In genomic region chr18:74497308-74497640, GRCh38 we compare ENCODE assay signal across 8 cellular contexts. TPM values are rescaled to one million over a fixed set of nuclear protein-coding genes. Genes with fewer than 3 reads are reported as not detected.
A peak's percentile ranks its signal among the peaks of the same experiment; 100 is the strongest.
DNase-seq lines count a peak whose midpoint lies in the region; ATAC-seq and TF ChIP-seq lines count a peak whose summit lies in the region.

No MANE protein-coding gene starts in this region.

- DNase-seq in CD4-positive, CD25-positive, alpha-beta regulatory T cell, result peak in 1 of 3 donors; percentile 59
- no peak for DNase-seq in MM.1S
- no peak for DNase-seq in AML-193 (lab: John Stamatoyannopoulos, UW)
- DNase-seq in SKM-1 treated with dmso at 0.1 percent for 144 hours (lab: John Stamatoyannopoulos, UW; ENCODE audit: unreplicated experiment), result no peak
- DNase-seq in GM20000 (ENCODE audit: low spot score), result no peak
- no peak for DNase-seq in activated gamma-delta T cell (lab: John Stamatoyannopoulos, UW)

- H3K27me3 ChIP-seq in CD4-positive, CD25-positive, alpha-beta regulatory T cell (ENCODE audit: control insufficient read depth, insufficient read depth, low read length), result no peaks in the 10 kb centered on the region
- H3K27me3 ChIP-seq in MM.1S (replicated peaks; ENCODE audit: insufficient read depth, low read length) (no peaks in the 10 kb centered on the region), neural cell (ENCODE audit: insufficient read depth, low read depth, low read length) (no peaks in the 10 kb centered on the region)

- H3K36me3 Mint-ChIP-seq in CD4-positive, CD25-positive, alpha-beta regulatory T cell, result peaks cover 16% of the 10 kb centered on the region
- peaks cover 35% of the 10 kb centered on the region for H3K36me3 Mint-ChIP-seq in dendritic cell treated with granulocyte-macrophage colony-stimulating factor and Interleukin-4, amounts not matched to agents 40 ng/mL and 50 ng/mL, for 4 days (ENCODE audit: low read depth)

- intact Hi-C loops in dendritic cell treated with granulocyte-macrophage colony-stimulating factor and Interleukin-4, amounts not matched to agents 40 ng/mL and 50 ng/mL, for 4 days (cut with micrococcal nuclease), result loop anchor here (10.0 kb wide), 1 partner anchor 58 kb away; no protein-coding TSS in a partner anchor

- peak overlapping the region; percentile 73 to 97 (median 93) for H3K4me3 Mint-ChIP-seq in CD4-positive, CD25-positive, alpha-beta regulatory T cell
- H3K4me3 Mint-ChIP-seq in dendritic cell treated with granulocyte-macrophage colony-stimulating factor and Interleukin-4, amounts not matched to agents 40 ng/mL and 50 ng/mL, for 4 days, result peak overlapping the region; percentile 81

- no peak overlapping the region for H3K27ac ChIP-seq in CD4-positive, CD25-positive, alpha-beta regulatory T cell (ENCODE audit: insufficient read depth, low read length, poor library complexity, severe bottlenecking)
- peak overlapping the region; percentile 61; the same call in 1 of the 2 replicates for H3K27ac ChIP-seq in MM.1S (ENCODE audit: low read length)
- peak overlapping the region; percentile 75 for H3K27ac ChIP-seq in neural cell (ENCODE audit: low read length)

- peak overlapping the region; percentile 97 for H3K4me2 ChIP-seq in MM.1S (ENCODE audit: low read depth, low read length)
- H3K4me2 ChIP-seq in neural cell (ENCODE audit: low read length), result peak overlapping the region; percentile 98

- H3K9me3 ChIP-seq in CD4-positive, CD25-positive, alpha-beta regulatory T cell (ENCODE audit: control insufficient read depth in 2 of 2, low read length in 2 of 2), result no peaks in the 10 kb centered on the region
- no peaks in the 10 kb centered on the region for H3K9me3 ChIP-seq in MM.1S (replicated peaks; ENCODE audit: insufficient read depth, low read length)
- H3K9me3 ChIP-seq in neural cell (ENCODE audit: low read length), result no peaks in the 10 kb centered on the region

- H3F3A ChIP-seq in MM.1S (ENCODE audit: insufficient read depth, low read length) (peaks cover 46% of the 10 kb centered on the region), neural cell (ENCODE audit: insufficient read depth, low read length, poor library complexity, severe bottlenecking) (no peaks in the 10 kb centered on the region)

- H3K4me1 ChIP-seq in CD4-positive, CD25-positive, alpha-beta regulatory T cell (ENCODE audit: control insufficient read depth, insufficient read depth, low read length, poor library complexity, severe bottlenecking), result peaks cover 44% of the 10 kb centered on the region
- H3K4me1 ChIP-seq in MM.1S (ENCODE audit: low read length), result peaks cover 21% of the 10 kb centered on the region

- TF ChIP-seq CTCF in MM.1S (IDR thresholded peaks at IDR 0.05; ENCODE audit: low read length), result no peak
- no peak for TF ChIP-seq CTCF in neural cell (IDR thresholded peaks at IDR 0.05; ENCODE audit: poor library complexity, severe bottlenecking)
- TF ChIP-seq CTCF in GM20000 (IDR thresholded peaks at IDR 0.05; ENCODE audit: extremely low read depth, missing control alignments), result no peak

- no peak overlapping the region for H2AFZ ChIP-seq in MM.1S (ENCODE audit: low read length)
- H2AFZ ChIP-seq in neural cell (ENCODE audit: low read depth, low read length), result peak overlapping the region; percentile 91

- H3K4me1 Mint-ChIP-seq in CD4-positive, CD25-positive, alpha-beta regulatory T cell, result peaks cover 25 to 64% (median 40%) of the 10 kb centered on the region in 4 donors
- H3K4me1 Mint-ChIP-seq in dendritic cell treated with granulocyte-macrophage colony-stimulating factor and Interleukin-4, amounts not matched to agents 40 ng/mL and 50 ng/mL, for 4 days (ENCODE audit: low read depth), result peaks cover 43% of the 10 kb centered on the region

- no peak for ATAC-seq in CD4-positive, CD25-positive, alpha-beta regulatory T cell (ENCODE audit: low read depth in 2 of 2)

- H3K9ac ChIP-seq in MM.1S (ENCODE audit: low read length), result peak overlapping the region; percentile 97; the same call in 1 of the 2 replicates
- peak overlapping the region; percentile 94 for H3K9ac ChIP-seq in neural cell (ENCODE audit: low read length)

- TF ChIP-seq RAD21 in neural cell (conservative IDR thresholded peaks at IDR 0.05), result no peak

- peak overlapping the region; percentile 76 to 94 (median 87) for H3K27ac Mint-ChIP-seq in CD4-positive, CD25-positive, alpha-beta regulatory T cell
- peak overlapping the region; percentile 94 for H3K27ac Mint-ChIP-seq in dendritic cell treated with granulocyte-macrophage colony-stimulating factor and Interleukin-4, amounts not matched to agents 40 ng/mL and 50 ng/mL, for 4 days

- H3K79me2 ChIP-seq in MM.1S (ENCODE audit: low read length), result peaks cover 52% of the 10 kb centered on the region
- peaks cover 21% of the 10 kb centered on the region for H3K79me2 ChIP-seq in neural cell (replicated peaks; ENCODE audit: insufficient read depth, low read length)

- H3K9me2 ChIP-seq in MM.1S (replicated peaks; ENCODE audit: insufficient read depth, low read length) (no peaks in the 10 kb centered on the region), neural cell (ENCODE audit: insufficient read depth, low read length) (no peaks in the 10 kb centered on the region)

- TF ChIP-seq EP300 in neural cell (conservative IDR thresholded peaks at IDR 0.05; ENCODE audit: poor library complexity, severe bottlenecking), result no peak

- H3K4me3 ChIP-seq in CD4-positive, CD25-positive, alpha-beta regulatory T cell (ENCODE audit: low read depth, low read length), result peak overlapping the region; percentile 62
- H3K4me3 ChIP-seq in MM.1S (ENCODE audit: low read length), result peak overlapping the region; percentile 97
- peak overlapping the region; percentile 100 for H3K4me3 ChIP-seq in neural cell (ENCODE audit: low read length)

- H4K20me1 ChIP-seq in MM.1S (ENCODE audit: insufficient read depth, low read length) (no peaks in the 10 kb centered on the region), neural cell (ENCODE audit: insufficient read depth) (no peaks in the 10 kb centered on the region)

- H3K36me3 ChIP-seq in CD4-positive, CD25-positive, alpha-beta regulatory T cell (ENCODE audit: control insufficient read depth, insufficient read depth, low read length), result peaks cover 13% of the 10 kb centered on the region
- no peaks in the 10 kb centered on the region for H3K36me3 ChIP-seq in MM.1S (replicated peaks; ENCODE audit: insufficient read depth, low read length)
- H3K36me3 ChIP-seq in neural cell (ENCODE audit: insufficient read depth, low read length), result no peaks in the 10 kb centered on the region

- no peaks in the 10 kb centered on the region for H3K9me3 Mint-ChIP-seq in CD4-positive, CD25-positive, alpha-beta regulatory T cell
- H3K9me3 Mint-ChIP-seq in dendritic cell treated with granulocyte-macrophage colony-stimulating factor and Interleukin-4, amounts not matched to agents 40 ng/mL and 50 ng/mL, for 4 days, result no peaks in the 10 kb centered on the region

- peaks cover 4% of the 10 kb centered on the region for H3K27me3 Mint-ChIP-seq in CD4-positive, CD25-positive, alpha-beta regulatory T cell
- no peaks in the 10 kb centered on the region for H3K27me3 Mint-ChIP-seq in dendritic cell treated with granulocyte-macrophage colony-stimulating factor and Interleukin-4, amounts not matched to agents 40 ng/mL and 50 ng/mL, for 4 days

TF ChIP-seq in neural cell, 6 proteins besides CTCF, POLR2A, EP300 and RAD21:
- no peak for TF ChIP-seq EZH2 (IDR thresholded peaks at IDR 0.05; ENCODE audit: borderline replicate concordance, insufficient read depth, low read length, poor library complexity, severe bottlenecking)
- TF ChIP-seq MXI1 (conservative IDR thresholded peaks at IDR 0.05; ENCODE audit: poor library complexity, severe bottlenecking), result no peak
- no peak for TF ChIP-seq SMC3 (conservative IDR thresholded peaks at IDR 0.05; ENCODE audit: poor library complexity)
- TF ChIP-seq TAF1 (IDR thresholded peaks at IDR 0.05; ENCODE audit: low read depth), result no peak
- TF ChIP-seq REST (IDR thresholded peaks at IDR 0.05; ENCODE audit: borderline replicate concordance), result no peak
- TF ChIP-seq POLR2AphosphoS5 (IDR thresholded peaks at IDR 0.05), result no peak

RNA-seq across cellular contexts. Expression of gene CNDP2, which starts 1.1 kb away (rescaled TPM):
- total RNA-seq in CD4-positive, CD25-positive, alpha-beta regulatory T cell, result 121 TPM
- 100 to 1,000 TPM; 101 to 136 (median 106) TPM for polyA plus RNA-seq in CD4-positive, CD25-positive, alpha-beta regulatory T cell
- polyA plus RNA-seq in neural cell, result 29.0 and 35.7 TPM in 2 replicates
- 35.5 and 49.2 TPM in 2 replicates for polyA minus RNA-seq in neural cell

RNA-seq across cellular contexts. Expression of gene CNDP1, which starts 37.0 kb away (rescaled TPM):
- total RNA-seq in CD4-positive, CD25-positive, alpha-beta regulatory T cell, result 0.15 TPM
- polyA plus RNA-seq in CD4-positive, CD25-positive, alpha-beta regulatory T cell, result not detected
- polyA plus RNA-seq in neural cell, result 0.38 and 2.1 TPM in 2 replicates
- 0.24 and 2.7 TPM in 2 replicates for polyA minus RNA-seq in neural cell

RNA-seq across cellular contexts. Expression of gene DIPK1C, which starts 40.2 kb away (rescaled TPM):
- total RNA-seq in CD4-positive, CD25-positive, alpha-beta regulatory T cell, result not detected
- not detected for polyA plus RNA-seq in CD4-positive, CD25-positive, alpha-beta regulatory T cell
- polyA plus RNA-seq in neural cell, result not detected in 2 replicates
- not detected in 2 replicates for polyA minus RNA-seq in neural cell
